8 cellular contexts compared by ENCODE assay signal in the genomic region with DNA sequence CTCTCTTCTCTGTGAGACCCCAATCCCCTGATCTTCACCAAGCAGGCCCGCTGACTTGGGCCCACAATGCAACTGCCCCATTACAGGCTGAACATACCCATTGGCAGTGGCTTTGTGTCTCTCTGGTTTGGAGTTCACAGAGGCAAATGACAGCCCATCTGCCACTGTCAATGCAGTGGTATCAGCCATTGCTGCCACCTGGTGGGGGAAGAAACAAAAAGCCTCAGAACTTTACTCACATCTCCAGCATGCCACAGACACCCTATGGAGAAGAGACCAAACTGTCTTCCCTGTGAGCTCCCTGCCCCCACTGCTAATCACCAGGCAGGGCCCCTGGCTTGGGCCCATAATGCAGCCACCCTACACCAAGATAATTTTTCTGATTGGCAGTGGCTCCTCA.
DNase-seq lines count a peak whose midpoint lies in the region; ATAC-seq and TF ChIP-seq lines count a peak whose summit lies in the region.

No MANE protein-coding gene starts in this region.

- peak overlapping the region; percentile 25 for H3K27ac Mint-ChIP-seq in activated CD4-positive, alpha-beta T cell treated with anti-CD3 and anti-CD28 coated beads, Interleukin-2, amount 10 ng/mL, durations not matched to agents 7 days and 5 days
- H3K27ac Mint-ChIP-seq in natural killer cell treated with Interleukin-12 subunit alpha and Interleukin-12 subunit beta and Interleukin-15 and Interleukin-18, amount 100 ng/mL, for 72 hours = no peak overlapping the region

- H3K4me3 Mint-ChIP-seq in activated CD4-positive, alpha-beta T cell treated with anti-CD3 and anti-CD28 coated beads, Interleukin-2, amount 10 ng/mL, durations not matched to agents 7 days and 5 days = no peak overlapping the region
- no peak overlapping the region for H3K4me3 Mint-ChIP-seq in natural killer cell treated with Interleukin-12 subunit alpha and Interleukin-12 subunit beta and Interleukin-15 and Interleukin-18, amount 100 ng/mL, for 72 hours

- H3K4me3 ChIP-seq in Jurkat, Clone E6-1 (ENCODE audit: low read length) = no peak overlapping the region
- no peak overlapping the region for H3K4me3 ChIP-seq in mucosa of descending colon

- H3K36me3 ChIP-seq in mucosa of descending colon (ENCODE audit: low read depth) = no peaks in the 10 kb centered on the region

- POLR2A ChIA-PET in activated CD4-positive, alpha-beta T cell treated with anti-CD3 and anti-CD28 coated beads, Interleukin-2, amount 10 ng/mL, durations not matched to agents 7 days and 5 days (lab: Charles Lee) = no interaction called here

- ATAC-seq in mucosa of descending colon = peak; percentile 78
- no peak for ATAC-seq in natural killer cell treated with Interleukin-12 subunit alpha and Interleukin-12 subunit beta and Interleukin-15 and Interleukin-18, amount 100 ng/mL, for 72 hours
- ATAC-seq in HG02759 (IDR thresholded peaks at IDR 0.05; ENCODE audit: unreplicated experiment) = no peak

- peaks cover 4% of the 10 kb centered on the region for H3K36me3 Mint-ChIP-seq in activated CD4-positive, alpha-beta T cell treated with anti-CD3 and anti-CD28 coated beads, Interleukin-2, amount 10 ng/mL, durations not matched to agents 7 days and 5 days (ENCODE audit: low read depth)
- H3K36me3 Mint-ChIP-seq in natural killer cell treated with Interleukin-12 subunit alpha and Interleukin-12 subunit beta and Interleukin-15 and Interleukin-18, amount 100 ng/mL, for 72 hours = no peaks in the 10 kb centered on the region

- H3K9me3 Mint-ChIP-seq in activated CD4-positive, alpha-beta T cell treated with anti-CD3 and anti-CD28 coated beads, Interleukin-2, amount 10 ng/mL, durations not matched to agents 7 days and 5 days = peaks cover 5% of the 10 kb centered on the region
- H3K9me3 Mint-ChIP-seq in natural killer cell treated with Interleukin-12 subunit alpha and Interleukin-12 subunit beta and Interleukin-15 and Interleukin-18, amount 100 ng/mL, for 72 hours = peaks cover 3% of the 10 kb centered on the region

- DNase-seq in NCI-H146 (lab: John Stamatoyannopoulos, UW) (peak; percentile 3), NCI-H146 treated with DMSO at 0.1 percent for 48 hours (lab: John Stamatoyannopoulos, UW; ENCODE audit: unreplicated experiment) (no peak), mucosa of descending colon (peak in 2 of 3 donors; percentile 33 to 64), GM19238 (ENCODE audit: insufficient read length, low spot score) (no peak)
- peak; percentile 70 for DNase-seq in Jurkat, Clone E6-1 (ENCODE audit: low read depth, low spot score)
- peak; percentile 31 for DNase-seq in activated CD4-positive, alpha-beta T cell treated with anti-CD3 and anti-CD28 coated beads, Interleukin-2, amount 10 ng/mL, durations not matched to agents 7 days and 5 days
- no peak for DNase-seq in natural killer cell treated with Interleukin-12 subunit alpha and Interleukin-12 subunit beta and Interleukin-15 and Interleukin-18, amount 100 ng/mL, for 72 hours (ENCODE audit: low spot score)

- H3K27me3 Mint-ChIP-seq in activated CD4-positive, alpha-beta T cell treated with anti-CD3 and anti-CD28 coated beads, Interleukin-2, amount 10 ng/mL, durations not matched to agents 7 days and 5 days = no peaks in the 10 kb centered on the region
- H3K27me3 Mint-ChIP-seq in natural killer cell treated with Interleukin-12 subunit alpha and Interleukin-12 subunit beta and Interleukin-15 and Interleukin-18, amount 100 ng/mL, for 72 hours = peaks cover 0 to 4% of the 10 kb centered on the region in 2 donors

- H3K9me3 ChIP-seq in mucosa of descending colon = no peaks in the 10 kb centered on the region

- intact Hi-C loops in mucosa of descending colon (cut with DNase I, micrococcal nuclease) = no loop called here

- CTCF ChIA-PET in activated CD4-positive, alpha-beta T cell treated with anti-CD3 and anti-CD28 coated beads, Interleukin-2, amount 10 ng/mL, durations not matched to agents 7 days and 5 days (lab: Charles Lee) = no interaction called here

- no peaks in the 10 kb centered on the region for H3K4me1 ChIP-seq in mucosa of descending colon (ENCODE audit: low read depth)

- no peak for TF ChIP-seq CTCF in mucosa of descending colon (IDR thresholded peaks at IDR 0.05)

- peaks cover 23% of the 10 kb centered on the region for H3K4me1 Mint-ChIP-seq in activated CD4-positive, alpha-beta T cell treated with anti-CD3 and anti-CD28 coated beads, Interleukin-2, amount 10 ng/mL, durations not matched to agents 7 days and 5 days
- peaks cover 5 to 13% of the 10 kb centered on the region in 2 donors for H3K4me1 Mint-ChIP-seq in natural killer cell treated with Interleukin-12 subunit alpha and Interleukin-12 subunit beta and Interleukin-15 and Interleukin-18, amount 100 ng/mL, for 72 hours (ENCODE audit: low read depth in 2 of 2)

Comparison
In these comparisons a context has a peak if more than half of its experiments do, and no peak if none do; other contexts are left out.
1. DNase-seq: peak in NCI-H146 (single experiment), Jurkat, Clone E6-1 (single experiment), activated CD4-positive, alpha-beta T cell treated with anti-CD3 and anti-CD28 coated beads, Interleukin-2, amount 10 ng/mL, durations not matched to agents 7 days and 5 days (single experiment) and mucosa of descending colon (2 of 3); none in NCI-H146 treated with DMSO at 0.1 percent for 48 hours (single experiment), GM19238 (single experiment) and natural killer cell treated with Interleukin-12 subunit alpha and Interleukin-12 subunit beta and Interleukin-15 and Interleukin-18, amount 100 ng/mL, for 72 hours (single experiment).